ENCODE assay signal across 8 cellular contexts in the genomic region with DNA sequence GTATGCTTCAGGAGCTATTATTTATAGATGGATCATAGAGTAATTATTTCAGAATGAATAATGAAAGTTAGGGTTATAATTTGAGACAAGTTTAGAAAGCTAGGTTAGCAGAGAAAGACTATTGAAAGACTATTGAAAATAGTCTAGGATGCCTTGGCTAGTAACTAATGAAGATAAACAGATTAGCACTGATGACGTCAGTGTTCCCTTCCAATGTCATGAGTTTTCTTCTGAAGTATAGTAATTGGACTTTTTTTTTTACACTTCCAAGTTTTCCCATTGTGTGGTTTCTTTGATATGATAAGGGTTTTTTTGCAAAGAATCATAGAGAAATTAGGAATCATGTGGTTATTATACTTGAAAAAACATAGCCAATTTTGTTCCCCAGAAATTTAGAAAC.
"Had no signal": no experiment of that assay in that cellular context is flagged by ENCODE, and none has a peak within 500 bp of the region (broad histone marks: within the 10 kb centered on the region; RNA-seq: fewer than 3 reads in every experiment).

No MANE protein-coding gene starts in this region.

- ATAC-seq: GM12878 had no signal

- H3K4me3 ChIP-seq: GM12878 had no signal

- DNase-seq: GDM1, GF-D8 had no signal

- FAIRE-seq: G401.6, GM12878, GM12891, GM12892, GM18507, GM19239 had no signal
